ENCODE assay signal across 11 cellular contexts in the genomic region with DNA sequence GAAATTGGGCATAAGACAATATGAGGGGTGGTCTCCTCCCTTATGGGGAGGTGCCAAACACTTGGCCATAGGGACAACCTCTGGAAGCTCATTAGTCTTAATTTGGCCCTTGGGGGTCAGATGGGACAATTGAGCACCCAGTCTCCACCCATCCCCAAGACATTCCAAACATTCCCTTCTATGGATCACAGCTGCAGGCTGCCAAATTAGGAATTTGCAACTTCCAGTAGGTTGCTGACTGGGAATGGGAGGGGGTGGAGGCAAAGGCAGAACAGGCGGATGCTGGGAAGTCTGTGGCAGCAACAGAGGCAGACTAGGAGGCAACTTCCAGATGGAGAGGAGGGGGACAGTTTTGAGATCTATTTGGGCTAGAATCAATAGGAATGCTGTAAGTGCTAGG. TPM values are rescaled to one million over a fixed set of nuclear protein-coding genes. Genes with fewer than 3 reads are reported as not detected.
A peak's percentile ranks its signal among the peaks of the same experiment; 100 is the strongest.
DNase-seq lines count a peak whose midpoint lies in the region; ATAC-seq, FAIRE-seq and TF ChIP-seq lines count a peak whose summit lies in the region.
"Had no signal": no experiment of that assay in that cellular context is flagged by ENCODE, and none has a peak within 500 bp of the region (broad histone marks: within the 10 kb centered on the region; RNA-seq: fewer than 3 reads in every experiment).

No MANE protein-coding gene starts in this region.

- H3K27me3 ChIP-seq in SK-N-SH (ENCODE audit: insufficient read depth) (no peaks in the 10 kb centered on the region), gastroesophageal sphincter (no peaks in the 10 kb centered on the region), skeletal muscle tissue (ENCODE audit: control insufficient read depth in 3 of 3, insufficient read depth in 3 of 3, low read length in 3 of 3) (no peaks in the 10 kb centered on the region)

- peak; percentile 31 for ATAC-seq in gastroesophageal sphincter

- POLR2A ChIA-PET in SK-N-SH (lab: Yijun Ruan, JAX): no interaction called here

- no peak overlapping the region for H3K4me3 ChIP-seq in SK-N-SH (ENCODE audit: low read depth in 2 of 2, low read length in 1 of 2)
- H3K4me3 ChIP-seq in gastroesophageal sphincter: no peak overlapping the region
- H3K4me3 ChIP-seq in skeletal muscle tissue (ENCODE audit: low read length in 3 of 3): no peak overlapping the region

- peaks cover 6 to 15% of the 10 kb centered on the region in 2 experiments for H3K4me1 ChIP-seq in SK-N-SH (ENCODE audit: control insufficient read depth in 1 of 2, insufficient read depth in 2 of 2, low read depth in 1 of 2, low read length in 1 of 2)
- H3K4me1 ChIP-seq in gastroesophageal sphincter: peaks cover 0 to 60% (median 20%) of the 10 kb centered on the region in 3 donors
- peaks cover 19 to 29% (median 22%) of the 10 kb centered on the region in 3 donors for H3K4me1 ChIP-seq in skeletal muscle tissue (ENCODE audit: control insufficient read depth in 3 of 3, insufficient read depth in 3 of 3, low read length in 3 of 3)

- no peak for TF ChIP-seq POLR2A in gastroesophageal sphincter (IDR thresholded peaks at IDR 0.05)

- peak overlapping the region; percentile 43 for H2AFZ ChIP-seq in SK-N-SH (ENCODE audit: low read depth)

- no peak for TF ChIP-seq CTCF in SK-N-SH (IDR thresholded peaks at IDR 0.05)
- no peak for TF ChIP-seq CTCF in gastroesophageal sphincter (IDR thresholded peaks at IDR 0.05)

- no peaks in the 10 kb centered on the region for H3K9me2 ChIP-seq in SK-N-SH

- H3K9me3 ChIP-seq in SK-N-SH: no peaks in the 10 kb centered on the region
- no peaks in the 10 kb centered on the region for H3K9me3 ChIP-seq in gastroesophageal sphincter
- no peaks in the 10 kb centered on the region for H3K9me3 ChIP-seq in skeletal muscle tissue (ENCODE audit: control insufficient read depth in 3 of 3, low read length in 3 of 3)

- H3K4me2 ChIP-seq in SK-N-SH: peak overlapping the region; percentile 11; the same call in 1 of the 2 replicates

- no peaks in the 10 kb centered on the region for H3F3A ChIP-seq in SK-N-SH (replicated peaks; ENCODE audit: insufficient read depth)

- WGBS in SK-N-SH (ENCODE audit: low lambda C conversion rate): 53% methylated on average over 1 of the region's 1 CpG
- 8 to 17% methylated on average over 1 of the region's 1 CpG for WGBS in gastroesophageal sphincter (ENCODE audit: low coverage in 1 of 2), 2 donors

- H3K27ac ChIP-seq in SK-N-SH (ENCODE audit: low read depth in 2 of 2, low read length in 1 of 2) (no peak overlapping the region), gastroesophageal sphincter (peak overlapping the region; percentile 74 to 96 (median 94)), skeletal muscle tissue (ENCODE audit: low read depth, low read length) (peak overlapping the region; percentile 87)

- H3K9ac ChIP-seq in SK-N-SH: no peak overlapping the region
- peak overlapping the region in 1 of 3 donors; percentile 34 for H3K9ac ChIP-seq in skeletal muscle tissue (ENCODE audit: low read depth in 1 of 3, low read length in 3 of 3)

- H3K36me3 ChIP-seq in SK-N-SH (replicated peaks in 1 of 2; ENCODE audit: control insufficient read depth in 1 of 2, insufficient read depth in 2 of 2, low read length in 1 of 2) (peaks cover 19 to 23% of the 10 kb centered on the region in 2 experiments), gastroesophageal sphincter (peaks cover 4 to 21% of the 10 kb centered on the region in 2 donors), skeletal muscle tissue (ENCODE audit: control insufficient read depth in 3 of 3, insufficient read depth in 3 of 3, low read length in 3 of 3) (peaks cover 15 to 21% (median 20%) of the 10 kb centered on the region in 3 donors)

- H3K79me2 ChIP-seq in SK-N-SH (ENCODE audit: insufficient read depth): peaks cover 20% of the 10 kb centered on the region

- no peak for DNase-seq in SK-N-SH
- DNase-seq in HuH-7 (ENCODE audit: low spot score): no peak
- DNase-seq in SW480 (ENCODE audit: low spot score): no peak
- DNase-seq in T-helper 9 cell: no peak
- DNase-seq in NCI-H1048 (lab: John Stamatoyannopoulos, UW): no peak
- DNase-seq: glutamatergic neuron; stimulated activated CD4-positive, alpha-beta T cell treated with anti-CD3 and anti-CD28 coated beads, Interleukin-1b, Interleukin-23, amount 100 ng/mL, for 48 hours had no signal

- CTCF ChIA-PET in SK-N-SH (lab: Yijun Ruan, JAX): interaction anchor here (1.6 to 3.6 kb wide), 2 partner anchors 20 to 195 kb away, joined by 4 to 10 read pairs; no protein-coding TSS in a partner anchor

- TF ChIP-seq EP300 in SK-N-SH (IDR thresholded peaks at IDR 0.05; ENCODE audit: borderline replicate concordance in 1 of 2, low read depth in 1 of 2, low read length in 1 of 2): no peak
- TF ChIP-seq EP300 in gastroesophageal sphincter (IDR thresholded peaks at IDR 0.05): no peak

- FAIRE-seq in G401.6 (lab: Jason Lieb, UNC): peak; percentile 51
- FAIRE-seq: GM18507 had no signal

- no peak for TF ChIP-seq RAD21 in SK-N-SH (IDR thresholded peaks at IDR 0.05; ENCODE audit: low read length)

- no peaks in the 10 kb centered on the region for H4K20me1 ChIP-seq in SK-N-SH (ENCODE audit: insufficient read depth)

TF ChIP-seq in SK-N-SH, 30 proteins besides CTCF, POLR2A, EP300 and RAD21:
- no peak for TF ChIP-seq FOXM1 (IDR thresholded peaks at IDR 0.05; ENCODE audit: low read depth)
- 0 out of 2 replicates have a peak, but pooled peaks have one; percentile 25 for TF ChIP-seq TCF12 (IDR thresholded peaks at IDR 0.05)
- 0 out of 2 replicates have a peak, but pooled peaks have one; percentile 27 for TF ChIP-seq TEAD4 (IDR thresholded peaks at IDR 0.05; ENCODE audit: borderline replicate concordance, insufficient read depth)
- no peak for TF ChIP-seq YY1 (IDR thresholded peaks at IDR 0.05; ENCODE audit: low read depth)
- no peak for TF ChIP-seq EZH2phosphoT487 (IDR thresholded peaks at IDR 0.05; ENCODE audit: borderline replicate concordance, low read depth)
TF ChIP-seq in SK-N-SH: peak in this region for 2.

RNA-seq across cellular contexts. Expression of gene PDHB, which starts 1.4 kb away (rescaled TPM):
- polyA plus RNA-seq in SK-N-SH (2012; rRNA removed): 87.5 and 94.7 TPM in 2 replicates
- 107 and 129 TPM in 2 replicates for polyA plus RNA-seq in SK-N-SH (2012; cell fraction: cytosol; rRNA removed)
- polyA plus RNA-seq in SK-N-SH (2012; cell fraction: nucleus; rRNA removed): 32.1 and 63.2 TPM in 2 replicates
- 100 to 1,000 TPM in 3 of 4 donors, 10 to 100 TPM in 1; 90.1 to 213 (median 146) TPM for total RNA-seq in gastroesophageal sphincter
- 75.7 TPM for total RNA-seq in skeletal muscle tissue

RNA-seq across cellular contexts. Expression of gene KCTD6, which starts 56.9 kb away (rescaled TPM):
- 7.8 and 10.1 TPM in 2 replicates for polyA plus RNA-seq in SK-N-SH (2012; rRNA removed)
- polyA plus RNA-seq in SK-N-SH (2012; cell fraction: cytosol; rRNA removed): 10.4 and 10.8 TPM in 2 replicates
- polyA plus RNA-seq in SK-N-SH (2012; cell fraction: nucleus; rRNA removed): 5.2 and 11.5 TPM in 2 replicates
- total RNA-seq in gastroesophageal sphincter (10 to 100 TPM; 13.1 to 17.8 (median 16.3) TPM), skeletal muscle tissue (9.9 TPM)

Comparison
In these comparisons a context has a peak if more than half of its experiments do, and no peak if none do; other contexts are left out.
1. H3K27ac ChIP-seq: peak in gastroesophageal sphincter (4 of 4) and skeletal muscle tissue (single experiment); none in SK-N-SH (0 of 2).